In the genomic region with DNA sequence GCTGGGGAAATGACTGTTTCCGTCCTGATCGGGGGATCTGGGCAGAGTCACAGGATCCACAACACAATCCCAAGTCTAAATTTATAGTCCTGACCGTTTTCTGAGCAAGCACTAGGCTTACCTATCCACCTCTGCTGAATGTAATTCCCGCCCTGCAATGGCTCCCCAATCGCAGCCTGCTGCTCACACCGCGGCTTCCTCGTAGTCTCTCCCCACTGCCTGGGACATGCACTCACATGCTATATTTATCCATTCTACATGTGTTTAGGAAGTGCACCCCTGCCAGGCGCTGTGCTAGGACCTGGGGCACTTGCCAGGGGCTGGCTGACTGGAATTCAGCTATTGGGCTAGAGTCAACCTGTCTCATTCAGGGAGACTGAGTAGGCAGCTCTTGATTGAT, we compare ENCODE assay signal across 20 cellular contexts.
A peak's percentile ranks its signal among the peaks of the same experiment; 100 is the strongest.
DNase-seq lines count a peak whose midpoint lies in the region.
"Had no signal": no experiment of that assay in that cellular context is flagged by ENCODE, and none has a peak within 500 bp of the region (broad histone marks: within the 10 kb centered on the region; RNA-seq: fewer than 3 reads in every experiment).

No MANE protein-coding gene starts in this region.

- H3K23ac ChIP-seq in mesendoderm (ENCODE audit: low read length) (no peak overlapping the region), mesenchymal stem cell (ENCODE audit: low read length in 2 of 2) (no peak overlapping the region)

- H2AFZ ChIP-seq in mesenchymal stem cell (ENCODE audit: low read depth, low read length), result no peak overlapping the region

- no peak overlapping the region for H2BK120ac ChIP-seq in mesendoderm (ENCODE audit: low read depth, low read length)
- H2BK120ac ChIP-seq in mesenchymal stem cell (ENCODE audit: low read depth, low read length), result no peak overlapping the region

- H3K79me2 ChIP-seq in mesendoderm (ENCODE audit: control insufficient read depth, insufficient read depth, low read length), result no peaks in the 10 kb centered on the region

- H2BK12ac ChIP-seq in mesenchymal stem cell (ENCODE audit: low read length in 2 of 2), result no peak overlapping the region

- no peak overlapping the region for H2AK5ac ChIP-seq in mesendoderm (ENCODE audit: low read length)
- no peak overlapping the region for H2AK5ac ChIP-seq in mesenchymal stem cell (ENCODE audit: low read length, severe bottlenecking)

- H3K27ac ChIP-seq in BLaER1, result peak overlapping the region; percentile 52; the same call in 1 of the 2 replicates
- no peak overlapping the region for H3K27ac ChIP-seq in mesendoderm (ENCODE audit: low read depth, low read length)
- H3K27ac ChIP-seq in SJCRH30, result no peak overlapping the region
- H3K27ac ChIP-seq in mesenchymal stem cell (ENCODE audit: low read length, poor library complexity, severe bottlenecking), result no peak overlapping the region
- H3K27ac ChIP-seq: Peyer's patch had no signal

- no peaks in the 10 kb centered on the region for H3K27me3 ChIP-seq in BLaER1
- no peaks in the 10 kb centered on the region for H3K27me3 ChIP-seq in mesendoderm (ENCODE audit: insufficient read depth, low read length, poor library complexity)
- H3K27me3 ChIP-seq in SJCRH30, result peaks cover 28% of the 10 kb centered on the region
- no peaks in the 10 kb centered on the region for H3K27me3 ChIP-seq in mesenchymal stem cell (ENCODE audit: control insufficient read depth in 1 of 2, insufficient read depth in 1 of 2, low read length in 2 of 2)
- H3K27me3 ChIP-seq: Peyer's patch had no signal

- no peaks in the 10 kb centered on the region; the same call in 1 of the 2 replicates for H3K9me3 ChIP-seq in BLaER1
- H3K9me3 ChIP-seq in SJCRH30 (replicated peaks), result no peaks in the 10 kb centered on the region
- no peaks in the 10 kb centered on the region for H3K9me3 ChIP-seq in mesenchymal stem cell (ENCODE audit: control insufficient read depth, low read length)
- H3K9me3 ChIP-seq: Caco-2, Peyer's patch, SK-N-SH had no signal

- no peaks in the 10 kb centered on the region for H3K79me1 ChIP-seq in mesendoderm (ENCODE audit: low read length)
- H3K79me1 ChIP-seq in mesenchymal stem cell (replicated peaks; ENCODE audit: low read length, poor library complexity, severe bottlenecking), result no peaks in the 10 kb centered on the region

- H2BK15ac ChIP-seq in mesendoderm (replicated peaks; ENCODE audit: low read depth) (no peak overlapping the region), mesenchymal stem cell (ENCODE audit: low read depth, poor library complexity, severe bottlenecking) (no peak overlapping the region)

- H4K8ac ChIP-seq in mesendoderm (ENCODE audit: low read depth, low read length) (no peak overlapping the region), mesenchymal stem cell (ENCODE audit: low read length) (no peak overlapping the region)

- H3K4me3 ChIP-seq in BLaER1 (no peak overlapping the region), mesendoderm (ENCODE audit: low read length) (no peak overlapping the region), SJCRH30 (no peak overlapping the region), mesenchymal stem cell (ENCODE audit: insufficient read depth in 1 of 2, low read depth in 1 of 2, low read length in 2 of 2) (peak overlapping the region in 1 of 2 experiments; percentile 5)
- H3K4me3 ChIP-seq: Peyer's patch had no signal

- peaks cover 44% of the 10 kb centered on the region for H3K4me1 ChIP-seq in BLaER1
- H3K4me1 ChIP-seq in mesendoderm (ENCODE audit: control insufficient read depth, low read depth, low read length), result peaks cover 14% of the 10 kb centered on the region
- H3K4me1 ChIP-seq in SJCRH30, result no peaks in the 10 kb centered on the region
- H3K4me1 ChIP-seq in mesenchymal stem cell (ENCODE audit: control insufficient read depth, insufficient read depth, low read depth, low read length), result no peaks in the 10 kb centered on the region
- H3K4me1 ChIP-seq: Caco-2, Peyer's patch had no signal

- H3K4ac ChIP-seq in mesendoderm (ENCODE audit: low read depth, low read length), result no peak overlapping the region
- H3K4ac ChIP-seq in mesenchymal stem cell (ENCODE audit: low read depth in 1 of 2, low read length in 2 of 2), result no peak overlapping the region

- H2BK5ac ChIP-seq in mesendoderm (ENCODE audit: low read length) (no peak overlapping the region), mesenchymal stem cell (ENCODE audit: low read depth, low read length, poor library complexity, severe bottlenecking) (no peak overlapping the region)

- DNase-seq in NCI-H1694 treated with DMSO at 0.1 percent for 48 hours (lab: John Stamatoyannopoulos, UW) (peak; percentile 29), dermis blood vessel endothelial cell (peak; percentile 11), mesendoderm (no peak), COR-L47 (lab: John Stamatoyannopoulos, UW) (no peak), CD1c-positive myeloid dendritic cell (ENCODE audit: extremely low spot score) (no peak), SJCRH30 (no peak), mesenchymal stem cell (no peak)
- DNase-seq: 8988T; ACHN; Caco-2; CD4-positive, alpha-beta memory T cell; NCI-H1092; NCI-H1417 treated with DMSO at 0.1 percent for 48 hours; NCI-H187 treated with DMSO at 0.1 percent for 48 hours; NCI-H526; SIG-M5; SK-N-SH; SW 1271 had no signal

- H3K4me2 ChIP-seq in BLaER1, result peak overlapping the region; percentile 90
- H3K4me2 ChIP-seq in mesendoderm (ENCODE audit: low read length), result no peak overlapping the region
- H3K4me2 ChIP-seq in mesenchymal stem cell (ENCODE audit: low read length, poor library complexity, severe bottlenecking), result no peak overlapping the region
- H3K4me2 ChIP-seq: SK-N-SH had no signal

- H3K9ac ChIP-seq in BLaER1 (no peak overlapping the region; the same call in 1 of the 2 replicates), mesendoderm (ENCODE audit: low read length) (no peak overlapping the region), mesenchymal stem cell (ENCODE audit: low read length) (no peak overlapping the region)
- H3K9ac ChIP-seq: SK-N-SH had no signal

- no peaks in the 10 kb centered on the region for H4K20me1 ChIP-seq in BLaER1

- peak overlapping the region; percentile 22 for H3K56ac ChIP-seq in mesendoderm (ENCODE audit: low read length)

- H3K18ac ChIP-seq in mesendoderm (ENCODE audit: low read length), result no peak overlapping the region
- no peak overlapping the region for H3K18ac ChIP-seq in mesenchymal stem cell (ENCODE audit: low read depth in 1 of 2, low read length in 2 of 2)

- H4K91ac ChIP-seq in mesenchymal stem cell (ENCODE audit: low read length), result no peak overlapping the region

- H3K36me3 ChIP-seq in BLaER1 (no peaks in the 10 kb centered on the region), mesendoderm (ENCODE audit: control insufficient read depth, insufficient read depth, low read length) (no peaks in the 10 kb centered on the region), SJCRH30 (no peaks in the 10 kb centered on the region), mesenchymal stem cell (ENCODE audit: control insufficient read depth in 1 of 2, insufficient read depth in 2 of 2, low read depth in 1 of 2, low read length in 2 of 2) (no peaks in the 10 kb centered on the region)
- H3K36me3 ChIP-seq: Peyer's patch had no signal

- H4K5ac ChIP-seq in mesendoderm (ENCODE audit: low read length), result no peak overlapping the region

- H3K14ac ChIP-seq in mesenchymal stem cell (ENCODE audit: low read length in 2 of 2), result no peak overlapping the region

- WGBS in mesendoderm (ENCODE audit: extremely low coverage, insufficient coverage, low lambda C conversion rate), result no CpG with 5 or more reads among the region's 9 CpGs
- 78% methylated on average over 9 of the region's 9 CpGs for WGBS in mesenchymal stem cell

Comparison
In these comparisons a context has a peak if more than half of its experiments do, and no peak if none do; other contexts are left out.
1. DNase-seq: peak in NCI-H1694 treated with DMSO at 0.1 percent for 48 hours (single experiment) and dermis blood vessel endothelial cell (single experiment); none in mesendoderm (single experiment), COR-L47 (single experiment), CD1c-positive myeloid dendritic cell (single experiment), SJCRH30 (0 of 2) and mesenchymal stem cell (single experiment).